ENCODE assay signal across 1 cellular context in genomic region chr4:155060873-155061272, GRCh38.
TF ChIP-seq lines count a peak whose summit lies in the region.

No MANE protein-coding gene starts in this region.

TF ChIP-seq in GM23338, 12 proteins besides CTCF, POLR2A, EP300 and RAD21:
- TF ChIP-seq REST (IDR thresholded peaks at IDR 0.05; ENCODE audit: unreplicated experiment): no peak
- TF ChIP-seq ZNF331 (CRISPR knock-in tag; IDR thresholded peaks at IDR 0.05; ENCODE audit: low read depth): no peak
- no peak for TF ChIP-seq ZNF114 (CRISPR knock-in tag; IDR thresholded peaks at IDR 0.05)
